8 cellular contexts compared by ENCODE assay signal in genomic region chr21:38806153-38806941, GRCh38. TPM values are rescaled to one million over a fixed set of nuclear protein-coding genes. Genes with fewer than 3 reads are reported as not detected.
DNase-seq lines count a peak whose midpoint lies in the region; ATAC-seq, FAIRE-seq and TF ChIP-seq lines count a peak whose summit lies in the region.

No MANE protein-coding gene starts in this region.

- peaks cover 13 to 30% (median 16%) of the 10 kb centered on the region in 4 experiments for H3K4me1 ChIP-seq in H1 (replicated peaks in 1 of 4; ENCODE audit: control insufficient read depth in 3 of 4, insufficient read depth in 4 of 4, low read length in 3 of 4)
- H3K4me1 ChIP-seq in naive thymus-derived CD4-positive, alpha-beta T cell (ENCODE audit: control insufficient read depth in 2 of 2, insufficient read depth in 2 of 2, low read length in 2 of 2) = peaks cover 3 to 9% of the 10 kb centered on the region in 2 donors

- peak overlapping the region; percentile 82 to 96 (median 90) for H3K4me3 Mint-ChIP-seq in naive thymus-derived CD4-positive, alpha-beta T cell

- TF ChIP-seq POLR2A in H1 (IDR thresholded peaks at IDR 0.05; ENCODE audit: control extremely low read depth in 1 of 2, low read depth in 2 of 2, low read length in 2 of 2) = no peak

- H2AFZ ChIP-seq in H1 (ENCODE audit: low read length) = no peak overlapping the region

- H3K4me2 ChIP-seq in H1 (ENCODE audit: insufficient read depth in 1 of 2, low read depth in 2 of 2, low read length in 2 of 2) = peak overlapping the region; percentile 48 to 68

- no peak overlapping the region for H4K5ac ChIP-seq in H1 (ENCODE audit: insufficient read length, low read depth, low read length)

- H2BK5ac ChIP-seq in H1 (ENCODE audit: low read depth, low read length) = no peak overlapping the region

- 1% methylated on average over 53 of the region's 72 CpGs; no CpG with 5 or more reads in 1 of the 2 experiments for WGBS in H1 (ENCODE audit: extremely low coverage in 1 of 2, insufficient coverage in 1 of 2, insufficient read length in 1 of 2, insufficient replicate concordance in 2 of 2, low coverage in 1 of 2, low lambda C conversion rate in 2 of 2, missing lambda C conversion rate in 1 of 2), 2 experiments

- H3K79me1 ChIP-seq in H1 (ENCODE audit: low read depth, low read length) = no peaks in the 10 kb centered on the region

- H4K91ac ChIP-seq in H1 (replicated peaks; ENCODE audit: insufficient read length, low read length) = no peak overlapping the region

- peaks cover 4 to 25% (median 8%) of the 10 kb centered on the region in 5 donors for H3K36me3 Mint-ChIP-seq in naive thymus-derived CD4-positive, alpha-beta T cell

- intact Hi-C loops in naive thymus-derived CD4-positive, alpha-beta T cell (cut with micrococcal nuclease) = loop anchor here (1.0 to 10.0 kb wide), 5 partner anchors 72 to 1734 kb away; partner anchors contain the start of genes PIGP (in 1 of the 2) and TTC3 (in 1 of the 2)

- H3K9ac ChIP-seq in H1 (replicated peaks in 1 of 4; ENCODE audit: extremely low read depth in 1 of 4, low read depth in 3 of 4, low read length in 3 of 4) = peak overlapping the region; percentile 25 to 85 (median 47); a peak in 6 of 7 replicates

- peak overlapping the region; percentile 8 for H3K4ac ChIP-seq in H1 (replicated peaks; ENCODE audit: insufficient read length, low read depth, low read length)

- peak; percentile 18 for ATAC-seq in GM19328 (IDR thresholded peaks at IDR 0.05; ENCODE audit: unreplicated experiment)
- peak; percentile 37 for ATAC-seq in naive thymus-derived CD4-positive, alpha-beta T cell

- H2BK15ac ChIP-seq in H1 (ENCODE audit: low read length) = no peak overlapping the region

- DNase-seq in AG04450 (ENCODE audit: low read depth, low spot score) = no peak
- DNase-seq in HT-29 (ENCODE audit: low spot score) = peak; percentile 35
- DNase-seq in activated CD4-positive, alpha-beta T cell treated with anti-CD3 and anti-CD28 coated beads, Interleukin-2, amount 50 U/mL, for 1 hour = peak; percentile 25
- peak in 1 of 2 experiments; percentile 57 for DNase-seq in H1 (ENCODE audit: low read depth in 1 of 2, low spot score in 2 of 2)
- peak; percentile 15 to 46 (median 29) for DNase-seq in naive thymus-derived CD4-positive, alpha-beta T cell
- peak; percentile 62 for DNase-seq in ureter (ENCODE audit: low spot score)
- DNase-seq in SHP77 treated with DMSO at 0.1 percent for 48 hours (lab: John Stamatoyannopoulos, UW) = no peak

- H2BK12ac ChIP-seq in H1 (ENCODE audit: low read depth, low read length) = no peak overlapping the region

- no peak overlapping the region for H2AK5ac ChIP-seq in H1 (ENCODE audit: low read depth, low read length)

- H4K8ac ChIP-seq in H1 (ENCODE audit: extremely low read depth, insufficient read depth, low read length) = no peak overlapping the region

- FAIRE-seq in H1 (lab: Jason Lieb, UNC) = no peak

- H3K27ac ChIP-seq in AG04450 (ENCODE audit: low read depth, low read length) (peak overlapping the region; percentile 41), H1 (ENCODE audit: low read depth, low read length) (no peak overlapping the region)
- peak overlapping the region; percentile 70 for H3K27ac ChIP-seq in naive thymus-derived CD4-positive, alpha-beta T cell (ENCODE audit: low read depth, low read length)

- no peak for TF ChIP-seq EP300 in H1 (IDR thresholded peaks at IDR 0.05; ENCODE audit: borderline replicate concordance in 1 of 2, low read depth in 2 of 2, low read length in 2 of 2)

- peaks cover 0 to 11% (median 2%) of the 10 kb centered on the region in 4 experiments; a peak in 2 of 8 replicates for H3K36me3 ChIP-seq in H1 (ENCODE audit: control insufficient read depth in 2 of 4, insufficient read depth in 4 of 4, low read length in 3 of 4)
- H3K36me3 ChIP-seq in naive thymus-derived CD4-positive, alpha-beta T cell (ENCODE audit: control insufficient read depth in 2 of 3, insufficient read depth in 3 of 3, low read length in 3 of 3) = peaks cover 0 to 9% (median 0%) of the 10 kb centered on the region in 3 experiments

- H2BK20ac ChIP-seq in H1 (ENCODE audit: low read length) = no peak overlapping the region

- H3K79me2 ChIP-seq in H1 (ENCODE audit: control insufficient read depth in 1 of 2, insufficient read depth in 2 of 2, low read length in 2 of 2) = peaks cover 8 to 45% of the 10 kb centered on the region in 2 experiments; a peak in 3 of 4 replicates

- no peaks in the 10 kb centered on the region for H3K27me3 ChIP-seq in AG04450 (ENCODE audit: control insufficient read depth, insufficient read depth, low read length)
- peaks cover 0 to 8% (median 5%) of the 10 kb centered on the region in 4 experiments; a peak in 4 of 7 replicates for H3K27me3 ChIP-seq in H1 (replicated peaks in 1 of 4; ENCODE audit: control insufficient read depth in 3 of 4, extremely low read depth in 1 of 4, insufficient read depth in 3 of 4, low read length in 3 of 4)
- no peaks in the 10 kb centered on the region for H3K27me3 ChIP-seq in naive thymus-derived CD4-positive, alpha-beta T cell (ENCODE audit: control insufficient read depth in 2 of 2, insufficient read depth in 2 of 2, low read length in 2 of 2)

- peaks cover 4% of the 10 kb centered on the region; the same call in 1 of the 2 replicates for H3K23me2 ChIP-seq in H1 (ENCODE audit: low read depth, low read length)

- peaks cover 0 to 4% (median 0%) of the 10 kb centered on the region in 5 donors for H3K27me3 Mint-ChIP-seq in naive thymus-derived CD4-positive, alpha-beta T cell

- POLR2A ChIA-PET in AG04450 (lab: Yijun Ruan, JAX) = interaction anchor here (1.0 to 1.9 kb wide), 5 partner anchors 37 to 377 kb away, joined by 4 to 10 read pairs (median 4); partner anchors contain the start of gene PSMG1
- POLR2A ChIA-PET in H1 (lab: Charles Lee; ENCODE audit: partially characterized antibody) = interaction anchor here (0.8 to 2.0 kb wide), 5 partner anchors 9 to 357 kb away, joined by 3 to 5 read pairs (median 4); no protein-coding TSS in a partner anchor
- POLR2A ChIA-PET in naive thymus-derived CD4-positive, alpha-beta T cell (lab: Charles Lee) = interaction anchor here (0.7 kb wide), 1 partner anchor 639 kb away, joined by 4 read pairs; the partner anchor contains the start of gene LCA5L

- no peak overlapping the region for H3K14ac ChIP-seq in H1 (ENCODE audit: insufficient read length)

- peak overlapping the region; percentile 88 for H3K4me3 ChIP-seq in AG04450 (ENCODE audit: low read depth, low read length)
- peak overlapping the region; percentile 65 to 91 (median 82) for H3K4me3 ChIP-seq in H1 (ENCODE audit: extremely low read depth in 1 of 4, insufficient read depth in 2 of 4, low read depth in 3 of 4, low read length in 4 of 4)
- H3K4me3 ChIP-seq in naive thymus-derived CD4-positive, alpha-beta T cell (ENCODE audit: low read length) = peak overlapping the region; percentile 81

- H3K4me1 Mint-ChIP-seq in naive thymus-derived CD4-positive, alpha-beta T cell = peaks cover 12 to 42% (median 32%) of the 10 kb centered on the region in 7 donors

- H3K18ac ChIP-seq in H1 (ENCODE audit: extremely low read depth, low read length) = no peak overlapping the region; the same call in 1 of the 2 replicates

- no peaks in the 10 kb centered on the region for H3K9me3 Mint-ChIP-seq in naive thymus-derived CD4-positive, alpha-beta T cell

- no peak for TF ChIP-seq RAD21 in H1 (IDR thresholded peaks at IDR 0.05 in 1 of 2, conservative IDR thresholded peaks at IDR 0.05 in 1 of 2; ENCODE audit: low read depth in 2 of 2, low read length in 2 of 2)

- H4K20me1 ChIP-seq in H1 (replicated peaks in 1 of 2; ENCODE audit: control insufficient read depth in 1 of 2, insufficient read depth in 2 of 2, low read length in 2 of 2) = peaks cover 0 to 3% of the 10 kb centered on the region in 2 experiments

- peak overlapping the region; percentile 36 to 95 (median 76) for H3K27ac Mint-ChIP-seq in naive thymus-derived CD4-positive, alpha-beta T cell

- CTCF ChIA-PET in AG04450 (lab: Charles Lee) = interaction anchor here (0.7 to 4.2 kb wide), 6 partner anchors 74 to 370 kb away, joined by 3 to 32 read pairs (median 4); no protein-coding TSS in a partner anchor
- CTCF ChIA-PET in H1 (lab: Charles Lee; ENCODE audit: partially characterized antibody) = interaction anchor here (0.6 to 1.4 kb wide), 4 partner anchors 10 to 474 kb away, joined by 3 to 8 read pairs (median 4); no protein-coding TSS in a partner anchor
- CTCF ChIA-PET in naive thymus-derived CD4-positive, alpha-beta T cell (lab: Charles Lee) = interaction anchor here (1.1 kb wide), 1 partner anchor 371 kb away, joined by 5 read pairs; no protein-coding TSS in a partner anchor

- H3K56ac ChIP-seq in H1 (replicated peaks; ENCODE audit: insufficient read length, low read depth, low read length) = no peak overlapping the region

- TF ChIP-seq CTCF in AG04450 (IDR thresholded peaks at IDR 0.05; ENCODE audit: low read depth, low read length) (peak; percentile 26; the same call in 1 of the 2 replicates), H1 (IDR thresholded peaks at IDR 0.05; ENCODE audit: control extremely low read depth in 1 of 3, insufficient read depth in 1 of 3, low read depth in 1 of 3, low read length in 3 of 3) (peak; percentile 3 to 19 (median 12); a peak in 2 of 4 replicates)

- no peaks in the 10 kb centered on the region; the same call in 1 of the 2 replicates for H3K9me3 ChIP-seq in AG04450 (ENCODE audit: control insufficient read depth, insufficient read depth, low read length)
- no peaks in the 10 kb centered on the region for H3K9me3 ChIP-seq in H1 (ENCODE audit: insufficient read depth in 2 of 2, low read depth in 1 of 2, low read length in 1 of 2)
- no peaks in the 10 kb centered on the region for H3K9me3 ChIP-seq in naive thymus-derived CD4-positive, alpha-beta T cell (ENCODE audit: control insufficient read depth in 2 of 3, low read length in 3 of 3)

- H3K23ac ChIP-seq in H1 (ENCODE audit: insufficient read length) = no peak overlapping the region

- no peak overlapping the region for H2BK120ac ChIP-seq in H1 (replicated peaks; ENCODE audit: low read depth, low read length)

RNA-seq across cellular contexts. Expression of gene ETS2, which starts 0.6 kb away (rescaled TPM):
- polyA plus RNA-seq in AG04450 (2011; rRNA removed) = 60.1 and 62.7 TPM in 2 replicates
- 60.1 and 67.9 TPM in 2 replicates for polyA minus RNA-seq in AG04450 (2011; rRNA and poly(A)+ RNA removed)
- 171 and 172 TPM in 2 replicates for total RNA-seq in HT-29 (2014; rRNA removed; shearing (Covaris generic))
- 42.2 and 45.1 TPM in 2 replicates for total RNA-seq in H1 (2021; fragmentation: NEBNext Ultra II Directional; extraction: Animal tissue kit (Norgen Biotek cat#: 25700))
- 10.4 and 11.0 TPM in 2 replicates for polyA plus RNA-seq in H1 (2011; rRNA removed)
- polyA plus RNA-seq in H1 (2011; cell fraction: cytosol; rRNA removed) = 11.7 TPM
- 19.7 TPM for polyA plus RNA-seq in H1 (2011; cell fraction: nucleus; rRNA removed)
- polyA plus RNA-seq in H1 (2012, experiment 1 of 2) = 18.4 to 22.7 TPM (median 21.9 TPM) in 4 replicates
- polyA plus RNA-seq in H1 (2012, experiment 2 of 2) = 12.8 TPM
- polyA plus RNA-seq in H1 (2013, experiment 1 of 2) = 22.6 TPM
- 22.9 TPM for polyA plus RNA-seq in H1 (2013, experiment 2 of 2)
- 16.9 and 24.2 TPM in 2 replicates for polyA minus RNA-seq in H1 (2011; rRNA and poly(A)+ RNA removed)
- 17.0 TPM for polyA minus RNA-seq in H1 (2011; cell fraction: cytosol; rRNA and poly(A)+ RNA removed)
- 15.5 TPM for polyA minus RNA-seq in H1 (2011; cell fraction: nucleus; rRNA and poly(A)+ RNA removed)
- 10 to 100 TPM; 15.6 to 61.1 (median 20.9) TPM for total RNA-seq in naive thymus-derived CD4-positive, alpha-beta T cell
- 1 to 10 TPM; 3.4 to 9.7 TPM for polyA plus RNA-seq in naive thymus-derived CD4-positive, alpha-beta T cell
- total RNA-seq in ureter = 221 TPM

Comparison
In these comparisons a context has a peak if more than half of its experiments do, and no peak if none do; other contexts are left out.
1. DNase-seq: peak in HT-29 (single experiment), activated CD4-positive, alpha-beta T cell treated with anti-CD3 and anti-CD28 coated beads, Interleukin-2, amount 50 U/mL, for 1 hour (single experiment), naive thymus-derived CD4-positive, alpha-beta T cell (9 of 9) and ureter (single experiment); none in AG04450 (single experiment) and SHP77 treated with DMSO at 0.1 percent for 48 hours (single experiment).
2. Peak in every context shown above with its lines, with median percentiles within 50 percentile points of each other: H3K4me3 ChIP-seq.